8 cellular contexts compared by ENCODE assay signal in genomic region chr1:39408641-39409054, GRCh38.
DNase-seq lines count a peak whose midpoint lies in the region; ATAC-seq and TF ChIP-seq lines count a peak whose summit lies in the region.

No MANE protein-coding gene starts in this region.

- ATAC-seq in GM18505 (IDR thresholded peaks at IDR 0.05; ENCODE audit: unreplicated experiment) = peak; percentile 74
- peak; percentile 64 for ATAC-seq in HG02973 (IDR thresholded peaks at IDR 0.05; ENCODE audit: unreplicated experiment)

- peak overlapping the region; percentile 67 for H3K4me3 ChIP-seq in retinal pigment epithelial cell (ENCODE audit: low read length)

- peak; percentile 100 for DNase-seq in NCI-H2029 (lab: John Stamatoyannopoulos, UW)
- DNase-seq in T1000 (lab: John Stamatoyannopoulos, UW) = peak; percentile 97
- DNase-seq in astrocyte of the hippocampus (ENCODE audit: low read depth, low spot score) = peak; percentile 99
- DNase-seq in hypothalamus (lab: John Stamatoyannopoulos, UW) = peak; percentile 77 to 100 (median 94)
- DNase-seq in retinal pigment epithelial cell (ENCODE audit: low read depth) = peak; percentile 76
- DNase-seq in GDM1 (lab: John Stamatoyannopoulos, UW) = no peak

- TF ChIP-seq POLR2A in GM18505 (IDR thresholded peaks at IDR 0.05; ENCODE audit: borderline replicate concordance, extremely low read depth, insufficient read depth, insufficient read length) = no peak

- TF ChIP-seq CTCF in retinal pigment epithelial cell (conservative IDR thresholded peaks at IDR 0.05; ENCODE audit: low read depth, low read length) = no peak
